In genomic region chr22:46845281-46846153, GRCh38 we compare ENCODE assay signal across 9 cellular contexts.
DNase-seq lines count a peak whose midpoint lies in the region; ATAC-seq and TF ChIP-seq lines count a peak whose summit lies in the region.
"Had no signal": no experiment of that assay in that cellular context is flagged by ENCODE, and none has a peak within 500 bp of the region (broad histone marks: within the 10 kb centered on the region; RNA-seq: fewer than 3 reads in every experiment).

No MANE protein-coding gene starts in this region.

- H3K27me3 ChIP-seq in adrenal gland (no peaks in the 10 kb centered on the region), prostate gland (replicated peaks; ENCODE audit: insufficient read depth) (no peaks in the 10 kb centered on the region)

- TF ChIP-seq POLR2A in adrenal gland (IDR thresholded peaks at IDR 0.05) = no peak
- TF ChIP-seq POLR2A in prostate gland (IDR thresholded peaks at IDR 0.05) = no peak

- H3K4me1 Mint-ChIP-seq in CD14-positive monocyte = no peaks in the 10 kb centered on the region

- no peaks in the 10 kb centered on the region for H3K27me3 Mint-ChIP-seq in CD14-positive monocyte (ENCODE audit: low read depth in 3 of 3)

- in situ Hi-C loops in GM13976 (cut with MboI; ENCODE audit: low sequenced_read_pairs, unreplicated experiment) = no loop called here

- no peak overlapping the region for H3K27ac Mint-ChIP-seq in CD14-positive monocyte

- no peaks in the 10 kb centered on the region for H3K9me3 Mint-ChIP-seq in CD14-positive monocyte

- TF ChIP-seq CTCF in CD14-positive monocyte (IDR thresholded peaks at IDR 0.05) = peak; percentile 20
- TF ChIP-seq CTCF in adrenal gland (IDR thresholded peaks at IDR 0.05) = peak; percentile 9 to 58 (median 41)
- peak in 3 of 4 experiments; percentile 21 to 56 (median 56) for TF ChIP-seq CTCF in prostate gland (IDR thresholded peaks at IDR 0.05)
- no peak for TF ChIP-seq CTCF in GM13976 (IDR thresholded peaks at IDR 0.05; ENCODE audit: borderline replicate concordance, control extremely low read depth, extremely low read depth, insufficient read depth, missing control alignments)

- no peaks in the 10 kb centered on the region for H3K36me3 ChIP-seq in adrenal gland (replicated peaks in 1 of 2)
- H3K36me3 ChIP-seq in prostate gland = no peaks in the 10 kb centered on the region

- intact Hi-C loops in CD14-positive monocyte (cut with micrococcal nuclease) = no loop called here
- intact Hi-C loops in adrenal gland (cut with DNase I) = no loop called here
- intact Hi-C loops in head of caudate nucleus (cut with DNase I) = loop anchor here (10.0 kb wide), 1 partner anchor 1649 kb away; no protein-coding TSS in a partner anchor
- intact Hi-C loops in prostate gland (cut with DNase I) = loop anchor here (2.0 to 10.0 kb wide), 2 partner anchors 729 to 1647 kb away; no protein-coding TSS in a partner anchor

- no peaks in the 10 kb centered on the region for H3K9me3 ChIP-seq in adrenal gland (replicated peaks in 1 of 3)
- H3K9me3 ChIP-seq in prostate gland = no peaks in the 10 kb centered on the region

- DNase-seq in CD14-positive monocyte (ENCODE audit: low spot score) (no peak), adrenal gland (no peak), head of caudate nucleus (peak in 22 of 42 donors; percentile 27 to 64 (median 44)), prostate gland (ENCODE audit: low spot score) (no peak), GM13976 (ENCODE audit: low spot score) (no peak), MV-4-11 (lab: John Stamatoyannopoulos, UW) (no peak)
- no peak for DNase-seq in stimulated activated CD4-positive, alpha-beta T cell treated with anti-CD3 and anti-CD28 coated beads, Interleukin-2, amount 100 ng/mL, for 24 hours
- DNase-seq: NCI-H524 had no signal

- H3K4me1 ChIP-seq in adrenal gland (replicated peaks in 1 of 2) = no peaks in the 10 kb centered on the region
- H3K4me1 ChIP-seq in prostate gland (replicated peaks) = no peaks in the 10 kb centered on the region

- ATAC-seq in GM21825 (IDR thresholded peaks at IDR 0.05; ENCODE audit: unreplicated experiment) = no peak

- H3K4me3 Mint-ChIP-seq in CD14-positive monocyte = no peak overlapping the region

- 62 to 65% (median 63%) methylated on average over 18 of the region's 18 CpGs for whole genome bisulfite sequencing in adrenal gland, 4 donors
- 24% methylated on average over 18 of the region's 18 CpGs for WGBS in prostate gland

- H3K4me3 ChIP-seq in adrenal gland (peak overlapping the region in 1 of 4 donors; percentile 6), prostate gland (no peak overlapping the region)

- peaks cover 38 to 46% of the 10 kb centered on the region in 2 donors for H3K36me3 Mint-ChIP-seq in CD14-positive monocyte

- H3K27ac ChIP-seq in adrenal gland (no peak overlapping the region), prostate gland (no peak overlapping the region)

Comparison
In these comparisons a context has a peak if more than half of its experiments do, and no peak if none do; other contexts are left out.
1. DNase-seq: peak in head of caudate nucleus (22 of 42); none in CD14-positive monocyte (single experiment), adrenal gland (0 of 7), prostate gland (single experiment), stimulated activated CD4-positive, alpha-beta T cell treated with anti-CD3 and anti-CD28 coated beads, Interleukin-2, amount 100 ng/mL, for 24 hours (0 of 2), GM13976 (single experiment) and MV-4-11 (single experiment).
2. intact Hi-C loops: an anchor here in head of caudate nucleus (10.0 kb wide) and prostate gland (2.0 to 10.0 kb wide); none called in CD14-positive monocyte and adrenal gland.